In the genomic region with DNA sequence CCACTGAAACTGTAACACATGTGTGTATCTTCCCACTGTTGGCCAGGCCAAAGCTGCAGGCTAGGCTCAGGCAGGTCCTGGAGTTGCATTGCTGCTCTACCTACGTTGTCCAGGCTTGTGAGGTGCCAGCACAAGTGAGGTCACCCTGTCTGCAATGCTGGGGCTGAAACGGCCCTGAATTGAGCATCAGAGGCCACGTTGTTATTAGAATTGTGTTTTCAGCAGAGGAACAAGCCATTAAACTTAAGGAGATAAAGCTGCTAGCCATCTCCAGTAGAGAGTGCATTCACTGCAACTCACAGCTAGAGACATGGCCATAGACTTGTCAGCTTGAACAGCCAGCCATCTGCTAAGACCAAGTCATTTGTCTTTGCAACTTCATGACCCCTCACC, we compare ENCODE assay signal across 21 cellular contexts.
"Had no signal": no experiment of that assay in that cellular context is flagged by ENCODE, and none has a peak within 500 bp of the region (broad histone marks: within the 10 kb centered on the region; RNA-seq: fewer than 3 reads in every experiment).

No MANE protein-coding gene starts in this region.

- H3K9me3 Mint-ChIP-seq: natural killer cell treated with Interleukin-12 subunit alpha and Interleukin-12 subunit beta and Interleukin-15 and Interleukin-18, amount 100 ng/mL, for 72 hours had no signal

- H3K4me1 Mint-ChIP-seq: activated CD4-positive, alpha-beta T cell treated with anti-CD3 and anti-CD28 coated beads for 36 hours; T-helper 17 cell had no signal

- H3K36me3 Mint-ChIP-seq: WTC11 had no signal

- H3K4me3 ChIP-seq: adrenal gland, cardiac muscle cell, gastroesophageal sphincter, transverse colon, uterus had no signal

- H3K36me3 ChIP-seq: adrenal gland, cardiac muscle cell, gastroesophageal sphincter, uterus had no signal

- H3K4me1 ChIP-seq: adrenal gland, gastroesophageal sphincter, transverse colon, uterus had no signal

- H3K4me3 Mint-ChIP-seq: activated CD4-positive, alpha-beta T cell treated with anti-CD3 and anti-CD28 coated beads for 36 hours; immature natural killer cell; natural killer cell treated with Interleukin-12 subunit alpha and Interleukin-12 subunit beta and Interleukin-15 and Interleukin-18, amount 100 ng/mL, for 72 hours; T-helper 17 cell; WTC11 had no signal

- H3K27me3 Mint-ChIP-seq: activated CD4-positive, alpha-beta T cell treated with anti-CD3 and anti-CD28 coated beads for 36 hours; natural killer cell treated with Interleukin-12 subunit alpha and Interleukin-12 subunit beta and Interleukin-15 and Interleukin-18, amount 100 ng/mL, for 72 hours; T-helper 17 cell had no signal

- FAIRE-seq: colon, endometrium, TTC549 had no signal

- H3K27ac ChIP-seq: cardiac muscle cell, gastroesophageal sphincter, transverse colon had no signal

- H3K9me3 ChIP-seq: adrenal gland, gastroesophageal sphincter, transverse colon, uterus had no signal

- H3K27me3 ChIP-seq: adrenal gland, cardiac muscle cell, gastroesophageal sphincter, transverse colon, uterus had no signal

- H3K27ac Mint-ChIP-seq: activated CD4-positive, alpha-beta T cell treated with anti-CD3 and anti-CD28 coated beads for 36 hours; natural killer cell treated with Interleukin-12 subunit alpha and Interleukin-12 subunit beta and Interleukin-15 and Interleukin-18, amount 100 ng/mL, for 72 hours; T-helper 17 cell; WTC11 had no signal

- DNase-seq: activated CD4-positive, alpha-beta T cell treated with anti-CD3 and anti-CD28 coated beads for 36 hours; activated CD4-positive, alpha-beta T cell treated with anti-CD3 and anti-CD28 coated beads, Interleukin-2, amount 50 U/mL, for 48 hours; activated gamma-delta T cell; adrenal gland; immature natural killer cell; occipital lobe; stimulated activated CD4-positive, alpha-beta T cell treated with anti-CD3 and anti-CD28 coated beads, Interleukin-12 subunit alpha, Interleukin-12 subunit beta, amount 100 ng/mL, for 4 hours; stimulated activated CD4-positive, alpha-beta T cell treated with anti-CD3 and anti-CD28 coated beads, Interleukin-1b, Interleukin-23, amount 100 ng/mL, for 48 hours; stimulated activated naive CD8-positive, alpha-beta T cell treated with anti-CD3 and anti-CD28 coated beads, Interleukin-15, Interleukin-2, amounts not matched to agents 100 U/mL and 50 U/mL, for 24 hours; T-helper 17 cell; transverse colon; uterus had no signal

- ATAC-seq: activated CD4-positive, alpha-beta T cell treated with anti-CD3 and anti-CD28 coated beads for 36 hours; activated naive CD4-positive, alpha-beta T cell treated with anti-CD3 and anti-CD28 coated beads, Interleukin-2, amount 50 U/mL, for 72 hours; esophagus mucosa; gastroesophageal sphincter; natural killer cell treated with Interleukin-12 subunit alpha and Interleukin-12 subunit beta and Interleukin-15 and Interleukin-18, amount 100 ng/mL, for 72 hours; stimulated activated naive CD8-positive, alpha-beta T cell treated with anti-CD3 and anti-CD28 coated beads, Interleukin-15, Interleukin-2, amounts not matched to agents 100 U/mL and 50 U/mL, for 24 hours; T-helper 17 cell; WTC11 had no signal
